Comparison of ENCODE assay signal across 1 cellular context in genomic region chr9:85505612-85506011, GRCh38.
TF ChIP-seq lines count a peak whose summit lies in the region.

No MANE protein-coding gene starts in this region.

TF ChIP-seq in GM23338, 12 proteins besides CTCF, POLR2A, EP300 and RAD21 (continued from another document):
- TF ChIP-seq ZNF462 (CRISPR knock-in tag; IDR thresholded peaks at IDR 0.05) = no peak
- no peak for TF ChIP-seq ZNF114 (CRISPR knock-in tag; IDR thresholded peaks at IDR 0.05)
- TF ChIP-seq ETS1 (IDR thresholded peaks at IDR 0.05) = no peak
- no peak for TF ChIP-seq CREB1 (CRISPR knock-in tag; IDR thresholded peaks at IDR 0.05; ENCODE audit: low read depth)
- TF ChIP-seq ZNF331 (CRISPR knock-in tag; IDR thresholded peaks at IDR 0.05; ENCODE audit: low read depth) = no peak
- TF ChIP-seq REST (IDR thresholded peaks at IDR 0.05; ENCODE audit: unreplicated experiment) = no peak
- no peak for TF ChIP-seq POLR2AphosphoS5 (IDR thresholded peaks at IDR 0.05; ENCODE audit: low read depth)
- TF ChIP-seq EZH2 (IDR thresholded peaks at IDR 0.05; ENCODE audit: low read depth, unreplicated experiment) = no peak
